Comparison of ENCODE assay signal across 11 cellular contexts in the genomic region with DNA sequence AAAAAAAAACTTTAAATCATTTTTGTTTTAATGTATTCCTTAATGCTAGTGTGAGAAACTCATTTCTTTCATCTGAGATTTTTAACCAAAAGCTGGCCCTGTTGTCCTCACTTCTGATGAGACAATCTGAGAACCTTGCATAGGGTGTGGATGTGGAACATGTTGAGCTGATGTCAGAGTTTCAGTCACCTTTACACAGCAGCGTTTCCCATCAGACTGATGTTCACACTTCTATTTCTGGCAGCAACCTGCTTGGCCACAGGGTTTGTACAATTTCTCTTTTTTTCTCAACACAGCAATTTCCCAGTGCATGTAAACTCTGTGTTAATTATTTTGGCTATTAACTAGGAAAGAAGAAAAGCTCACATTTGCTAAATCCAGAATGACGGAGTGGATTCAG.
DNase-seq lines count a peak whose midpoint lies in the region; ATAC-seq and TF ChIP-seq lines count a peak whose summit lies in the region.
"Had no signal": no experiment of that assay in that cellular context is flagged by ENCODE, and none has a peak within 500 bp of the region (broad histone marks: within the 10 kb centered on the region; RNA-seq: fewer than 3 reads in every experiment).

No MANE protein-coding gene starts in this region.

- H3K4me3 Mint-ChIP-seq in T-helper 1 cell treated with Interleukin-12 subunit alpha and Interleukin-12 subunit beta and Interleukin-4 antibody, amounts not matched to agents 30 μg/mL and 1 μg/mL, for 36 hours: peak overlapping the region; percentile 56

- peak; percentile 42 for DNase-seq in stimulated activated CD4-positive, alpha-beta T cell treated with anti-CD3 and anti-CD28 coated beads, Interleukin-1b, Interleukin-23, amount 100 ng/mL, for 48 hours
- no peak for DNase-seq in stimulated activated CD4-positive, alpha-beta T cell treated with anti-CD3 and anti-CD28 coated beads, Interleukin-12 subunit alpha, Interleukin-12 subunit beta, amount 100 ng/mL, for 4 hours
- DNase-seq in MG63: no peak
- DNase-seq in DMS114 treated with DMSO at 0.1 percent for 48 hours (lab: John Stamatoyannopoulos, UW; ENCODE audit: unreplicated experiment): no peak
- no peak for DNase-seq in osteoblast (ENCODE audit: insufficient read length, low spot score, missing footprints)
- no peak for DNase-seq in NCI-H187 (lab: John Stamatoyannopoulos, UW)
- DNase-seq: activated CD4-positive, CD25-positive, alpha-beta regulatory T cell treated with anti-CD3 and anti-CD28 coated beads, Interleukin-2, amount 50 U/mL, for 72 hours; lower lobe of right lung; NCI-H524 treated with DMSO at 0.1 percent for 48 hours had no signal

- H3K27ac Mint-ChIP-seq in T-helper 1 cell treated with Interleukin-12 subunit alpha and Interleukin-12 subunit beta and Interleukin-4 antibody, amounts not matched to agents 30 μg/mL and 1 μg/mL, for 36 hours: peak overlapping the region; percentile 88

- TF ChIP-seq CTCF in osteoblast (IDR thresholded peaks at IDR 0.05; ENCODE audit: extremely low read depth, low read depth, low read length): no peak

- peaks cover under 1% of the 10 kb centered on the region for H3K9me3 Mint-ChIP-seq in T-helper 1 cell treated with Interleukin-12 subunit alpha and Interleukin-12 subunit beta and Interleukin-4 antibody, amounts not matched to agents 30 μg/mL and 1 μg/mL, for 36 hours

- H3K4me2 ChIP-seq in osteoblast (ENCODE audit: insufficient read depth, low read length): no peak overlapping the region

- no peak overlapping the region for H2AFZ ChIP-seq in osteoblast (ENCODE audit: low read length)

- peak; percentile 78 for ATAC-seq in HG02852 (IDR thresholded peaks at IDR 0.05; ENCODE audit: unreplicated experiment)

- no peaks in the 10 kb centered on the region for H3K27me3 Mint-ChIP-seq in T-helper 1 cell treated with Interleukin-12 subunit alpha and Interleukin-12 subunit beta and Interleukin-4 antibody, amounts not matched to agents 30 μg/mL and 1 μg/mL, for 36 hours (ENCODE audit: low read depth)

- H3K79me2 ChIP-seq in osteoblast (ENCODE audit: insufficient read depth, low read length): no peaks in the 10 kb centered on the region

- H3K27me3 ChIP-seq in MG63 (no peaks in the 10 kb centered on the region), osteoblast (ENCODE audit: insufficient read depth, low read length) (no peaks in the 10 kb centered on the region)

- H3K4me1 ChIP-seq in osteoblast (ENCODE audit: insufficient read depth, low read length): no peaks in the 10 kb centered on the region
- H3K4me1 ChIP-seq: lower lobe of right lung had no signal

- no peaks in the 10 kb centered on the region for H4K20me1 ChIP-seq in osteoblast (ENCODE audit: insufficient read depth, low read length)

- H3K36me3 ChIP-seq in MG63 (no peaks in the 10 kb centered on the region), osteoblast (ENCODE audit: insufficient read depth, low read length) (no peaks in the 10 kb centered on the region)
- H3K36me3 ChIP-seq: lower lobe of right lung had no signal

- H3K4me3 ChIP-seq in MG63: no peak overlapping the region
- H3K4me3 ChIP-seq in osteoblast (ENCODE audit: insufficient read depth, low read length): no peak overlapping the region
- H3K4me3 ChIP-seq: lower lobe of right lung had no signal

- peaks cover 11% of the 10 kb centered on the region for H3K36me3 Mint-ChIP-seq in T-helper 1 cell treated with Interleukin-12 subunit alpha and Interleukin-12 subunit beta and Interleukin-4 antibody, amounts not matched to agents 30 μg/mL and 1 μg/mL, for 36 hours (ENCODE audit: low read depth)

- H3K9me3 ChIP-seq in MG63 (no peaks in the 10 kb centered on the region), osteoblast (ENCODE audit: low read depth, low read length) (no peaks in the 10 kb centered on the region)
- H3K9me3 ChIP-seq: lower lobe of right lung had no signal

- H3K4me1 Mint-ChIP-seq in T-helper 1 cell treated with Interleukin-12 subunit alpha and Interleukin-12 subunit beta and Interleukin-4 antibody, amounts not matched to agents 30 μg/mL and 1 μg/mL, for 36 hours (ENCODE audit: low read depth): peaks cover 66% of the 10 kb centered on the region

- H3K27ac ChIP-seq in osteoblast (ENCODE audit: low read depth, low read length): no peak overlapping the region
- H3K27ac ChIP-seq: lower lobe of right lung had no signal
